In genomic region chr10:129832582-129833249, GRCh38 we compare ENCODE assay signal across 32 cellular contexts.
"Had no signal": no experiment of that assay in that cellular context is flagged by ENCODE, and none has a peak within 500 bp of the region (broad histone marks: within the 10 kb centered on the region; RNA-seq: fewer than 3 reads in every experiment).

No MANE protein-coding gene starts in this region.

- H3K27ac ChIP-seq: ascending aorta, breast epithelium, cardiac muscle cell, colonic mucosa, dorsolateral prefrontal cortex, esophagus muscularis mucosa, foreskin keratinocyte, gastroesophageal sphincter, WERI-Rb-1 had no signal

- H3K9me3 ChIP-seq: ascending aorta, breast epithelium, colonic mucosa, esophagus muscularis mucosa, gastroesophageal sphincter had no signal

- ATAC-seq: activated CD4-positive, CD25-positive, alpha-beta regulatory T cell treated with anti-CD3 and anti-CD28 coated beads, Interleukin-2, amount 50 U/mL, for 24 hours; activated CD8-positive, alpha-beta memory T cell treated with anti-CD3 and anti-CD28 coated beads, Interleukin-2, amount 10 ng/mL, durations not matched to agents 7 days and 5 days; activated CD8-positive, alpha-beta T cell treated with anti-CD3 and anti-CD28 coated beads, Interleukin-2, amount 10 ng/mL, durations not matched to agents 7 days and 5 days; activated naive CD4-positive, alpha-beta T cell treated with anti-CD3 and anti-CD28 coated beads, Interleukin-2, amount 50 U/mL, for 72 hours; effector memory CD8-positive, alpha-beta T cell; foreskin keratinocyte; gastroesophageal sphincter; T-helper 17 cell had no signal

- H3K4me3 ChIP-seq: ascending aorta, breast epithelium, cardiac muscle cell, colonic mucosa, dorsolateral prefrontal cortex, esophagus muscularis mucosa, gastroesophageal sphincter had no signal

- DNase-seq: activated B cell treated with CpG ODN at 0.5 μM for 24 hours; activated CD4-positive, alpha-beta memory T cell treated with anti-CD3 and anti-CD28 coated beads for 36 hours; activated CD4-positive, alpha-beta T cell treated with anti-CD3 and anti-CD28 coated beads for 48 hours; activated CD4-positive, alpha-beta T cell treated with anti-CD3 and anti-CD28 coated beads, Interleukin-2, amount 50 U/mL, for 1 hour; activated CD8-positive, alpha-beta memory T cell treated with anti-CD3 and anti-CD28 coated beads, Interleukin-2, amount 10 ng/mL, durations not matched to agents 7 days and 5 days; activated CD8-positive, alpha-beta memory T cell treated with anti-CD3 and anti-CD28 coated beads, Interleukin-2, amount 50 U/mL, for 4 hours; activated CD8-positive, alpha-beta T cell treated with anti-CD3 and anti-CD28 coated beads, Interleukin-2, amount 10 ng/mL, durations not matched to agents 7 days and 5 days; activated effector memory CD4-positive, alpha-beta T cell treated with anti-CD3 and anti-CD28 coated beads, Interleukin-2, amount 50 U/mL, for 16 hours; activated naive CD4-positive, alpha-beta T cell treated with anti-CD3 and anti-CD28 coated beads for 36 hours; activated naive CD8-positive, alpha-beta T cell treated with anti-CD3 and anti-CD28 coated beads, Interleukin-2, amount 10 ng/mL, durations not matched to agents 7 days and 5 days; activated T-cell treated with anti-CD3 and anti-CD28 coated beads, Interleukin-2, amount 50 U/mL, for 1 hour; activated T-cell treated with anti-CD3 and anti-CD28 coated beads, Interleukin-2, amount 50 U/mL, for 48 hours; central memory CD4-positive, alpha-beta T cell; cerebellar nuclear complex; colonic mucosa; dorsolateral prefrontal cortex; effector CD4-positive, alpha-beta T cell; effector memory CD8-positive, alpha-beta T cell; erythroblast; foreskin keratinocyte; SW 1271; T-helper 1 cell; T-helper 17 cell; T1000; WERI-Rb-1 had no signal

- H3K27me3 ChIP-seq: ascending aorta, breast epithelium, cardiac muscle cell, colonic mucosa, esophagus muscularis mucosa, foreskin keratinocyte, gastroesophageal sphincter had no signal

- H3K4me1 ChIP-seq: ascending aorta, breast epithelium, colonic mucosa, esophagus muscularis mucosa, foreskin keratinocyte, gastroesophageal sphincter had no signal

- H3K36me3 ChIP-seq: ascending aorta, cardiac muscle cell, colonic mucosa, gastroesophageal sphincter, WERI-Rb-1 had no signal
